ENCODE assay signal across 8 cellular contexts in genomic region chr21:33541105-33541711, GRCh38. TPM values are rescaled to one million over a fixed set of nuclear protein-coding genes. Genes with fewer than 3 reads are reported as not detected.
DNase-seq lines count a peak whose midpoint lies in the region; ATAC-seq and TF ChIP-seq lines count a peak whose summit lies in the region.

No MANE protein-coding gene starts in this region.

- no peak for DNase-seq in CD4-positive, alpha-beta T cell
- peak; percentile 56 for DNase-seq in HT1080 (ENCODE audit: low read depth)
- peak; percentile 46 to 47 for DNase-seq in activated T-cell treated with anti-CD3 and anti-CD28 coated beads, Interleukin-2, amount 50 U/mL, for 48 hours
- peak; percentile 28 for DNase-seq in glomerular visceral epithelial cell (ENCODE audit: extremely low spot score)
- DNase-seq in skeletal muscle cell (ENCODE audit: low read depth) = no peak
- DNase-seq in NCI-H1930 (lab: John Stamatoyannopoulos, UW) = no peak
- no peak for DNase-seq in NCI-H774 (lab: John Stamatoyannopoulos, UW)
- DNase-seq in GOT3 (lab: John Stamatoyannopoulos, UW) = no peak

- H3K27ac ChIP-seq in CD4-positive, alpha-beta T cell (ENCODE audit: low read depth, low read length) = peak overlapping the region; percentile 99

- H3K9me3 ChIP-seq in CD4-positive, alpha-beta T cell (ENCODE audit: control insufficient read depth, low read length) = no peaks in the 10 kb centered on the region

- peaks cover 72% of the 10 kb centered on the region for H3K36me3 Mint-ChIP-seq in CD4-positive, alpha-beta T cell (ENCODE audit: low read depth)

- peak overlapping the region; percentile 98 for H3K27ac Mint-ChIP-seq in CD4-positive, alpha-beta T cell

- no peaks in the 10 kb centered on the region for H3K27me3 ChIP-seq in CD4-positive, alpha-beta T cell (ENCODE audit: control insufficient read depth, insufficient read depth, low read length)

- peak overlapping the region; percentile 95 for H3K4me3 Mint-ChIP-seq in CD4-positive, alpha-beta T cell

- peaks cover 52% of the 10 kb centered on the region for H3K4me1 Mint-ChIP-seq in CD4-positive, alpha-beta T cell (ENCODE audit: low read depth)

- TF ChIP-seq CTCF in CD4-positive, alpha-beta T cell (IDR thresholded peaks at IDR 0.05) = no peak

- no peaks in the 10 kb centered on the region for H3K27me3 Mint-ChIP-seq in CD4-positive, alpha-beta T cell

- peak overlapping the region; percentile 91 for H3K4me3 ChIP-seq in skeletal muscle cell (ENCODE audit: low read depth, low read length)

- POLR2A ChIA-PET in CD4-positive, alpha-beta T cell (lab: Charles Lee) = interaction anchor here (0.7 to 5.6 kb wide), 18 partner anchors 10 to 813 kb away, joined by 3 to 132 read pairs (median 8); partner anchors contain the start of genes DNAJC28, DONSON, IFNAR1 and SYNJ1

- no peaks in the 10 kb centered on the region for H3K9me3 Mint-ChIP-seq in CD4-positive, alpha-beta T cell

- intact Hi-C loops in CD4-positive, alpha-beta T cell (cut with DNase I, micrococcal nuclease) = loop anchor here (5.0 kb wide), 3 partner anchors 46 to 1149 kb away; partner anchors contain the start of genes DONSON (in 1 of the 2), SYNJ1 (in 1 of the 2) and URB1 (in 1 of the 2)

- CTCF ChIA-PET in CD4-positive, alpha-beta T cell (lab: Charles Lee) = interaction anchor here (1.1 to 3.3 kb wide), 4 partner anchors 17 to 65 kb away, joined by 3 to 10 read pairs (median 4); partner anchors contain the start of gene DONSON

- ATAC-seq in CD4-positive, alpha-beta T cell (ENCODE audit: poor library complexity) = no peak

RNA-seq across cellular contexts. Expression of gene GART, which starts 0.7 kb away (rescaled TPM):
- 10 to 100 TPM; 21.8 to 25.5 TPM for total RNA-seq in CD4-positive, alpha-beta T cell
- 143 and 162 TPM in 2 replicates for total RNA-seq in HT1080 (2014; rRNA removed; shearing (Covaris generic))
- polyA plus RNA-seq in HT1080 (2015; cell fraction: cytosol; rRNA removed) = 153 and 222 TPM in 2 replicates
- polyA plus RNA-seq in HT1080 (2015; cell fraction: nucleus; rRNA removed) = 511 and 624 TPM in 2 replicates

RNA-seq across cellular contexts. Expression of gene SON, which starts 1.6 kb away (rescaled TPM):
- total RNA-seq in CD4-positive, alpha-beta T cell = 100 to 1,000 TPM; 420 to 438 TPM
- total RNA-seq in HT1080 (2014; rRNA removed; shearing (Covaris generic)) = 107 and 164 TPM in 2 replicates
- 58.1 and 73.7 TPM in 2 replicates for polyA plus RNA-seq in HT1080 (2015; cell fraction: cytosol; rRNA removed)
- polyA plus RNA-seq in HT1080 (2015; cell fraction: nucleus; rRNA removed) = 427 and 433 TPM in 2 replicates

RNA-seq across cellular contexts. Expression of gene DONSON, which starts 47.3 kb away (rescaled TPM):
- total RNA-seq in CD4-positive, alpha-beta T cell = 10 to 100 TPM; 11.9 to 13.5 TPM
- 26.8 and 32.9 TPM in 2 replicates for total RNA-seq in HT1080 (2014; rRNA removed; shearing (Covaris generic))
- polyA plus RNA-seq in HT1080 (2015; cell fraction: cytosol; rRNA removed) = 31.2 and 32.1 TPM in 2 replicates
- polyA plus RNA-seq in HT1080 (2015; cell fraction: nucleus; rRNA removed) = 26.3 and 30.5 TPM in 2 replicates

RNA-seq across cellular contexts. Expression of gene DNAJC28, which starts 49.7 kb away (rescaled TPM):
- not detected for total RNA-seq in CD4-positive, alpha-beta T cell
- total RNA-seq in HT1080 (2014; rRNA removed; shearing (Covaris generic)) = 0.68 TPM in 1 of 2 replicates, not detected in the other
- polyA plus RNA-seq in HT1080 (2015; cell fraction: cytosol; rRNA removed) = 0.60 and 1.1 TPM in 2 replicates
- 0.37 and 1.0 TPM in 2 replicates for polyA plus RNA-seq in HT1080 (2015; cell fraction: nucleus; rRNA removed)

Comparison
In these comparisons a context has a peak if more than half of its experiments do, and no peak if none do; other contexts are left out.
1. DNase-seq: peak in HT1080 (single experiment), activated T-cell treated with anti-CD3 and anti-CD28 coated beads, Interleukin-2, amount 50 U/mL, for 48 hours (2 of 2) and glomerular visceral epithelial cell (single experiment); none in CD4-positive, alpha-beta T cell (0 of 10), skeletal muscle cell (single experiment), NCI-H1930 (0 of 2), NCI-H774 (single experiment) and GOT3 (single experiment).